ENCODE assay signal across 21 cellular contexts in the genomic region with DNA sequence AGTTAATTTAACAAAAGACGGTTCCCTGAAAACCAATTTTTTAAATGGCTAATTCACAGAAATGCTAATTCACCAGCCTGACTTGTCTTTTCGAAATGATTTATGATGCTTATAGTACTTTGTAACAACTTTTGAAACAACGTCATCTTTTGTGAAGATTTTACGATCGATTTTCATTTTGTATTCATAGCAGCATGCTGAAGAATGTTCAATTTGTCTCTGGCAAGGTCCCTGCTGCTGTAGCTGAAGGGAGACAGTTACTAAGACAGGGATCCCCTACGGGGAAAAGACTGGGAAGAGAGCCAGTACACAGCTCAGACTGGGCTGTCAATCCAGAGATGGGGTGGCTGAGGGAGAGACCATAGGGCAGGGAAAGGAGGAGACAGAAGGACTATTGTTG.
A peak's percentile ranks its signal among the peaks of the same experiment; 100 is the strongest.
DNase-seq lines count a peak whose midpoint lies in the region; TF ChIP-seq lines count a peak whose summit lies in the region.
"Had no signal": no experiment of that assay in that cellular context is flagged by ENCODE, and none has a peak within 500 bp of the region (broad histone marks: within the 10 kb centered on the region; RNA-seq: fewer than 3 reads in every experiment).

No MANE protein-coding gene starts in this region.

- intact Hi-C loops in Calu3 (cut with micrococcal nuclease; ENCODE audit: unreplicated experiment): no loop called here

- peak; percentile 11 for DNase-seq in COR-L47 (lab: John Stamatoyannopoulos, UW)
- no peak for DNase-seq in HEK293T (ENCODE audit: extremely low spot score)
- peak; percentile 87 for DNase-seq in SK-MEL-5 (ENCODE audit: low read depth, low spot score)
- DNase-seq in foreskin melanocyte: peak; percentile 89
- DNase-seq in HuH-7 (ENCODE audit: low spot score): no peak
- no peak for DNase-seq in AG08395 (ENCODE audit: low spot score)
- DNase-seq in Calu3: no peak
- no peak for DNase-seq in occipital lobe (lab: John Stamatoyannopoulos, UW)
- DNase-seq: ACHN; CD4-positive, CD25-positive, alpha-beta regulatory T cell; DMS79 treated with DMSO at 0.1 percent for 48 hours; GDM1; GOT3; IMR-90; Kasumi-1; NCI-H2029; NCI-H2171; NCI-H82; Right ventricle myocardium superior had no signal

- in situ Hi-C loops in SK-MEL-5 (cut with HindIII; ENCODE audit: low pct_unique_long_range_greater_than_20kb, low sequenced_read_pairs): no loop called here

- POLR2A ChIA-PET in HEK293T (lab: Yijun Ruan, JAX): no interaction called here

- no peaks in the 10 kb centered on the region for H3K4me1 Mint-ChIP-seq in Calu3 (ENCODE audit: low read depth, unreplicated experiment)
- H3K4me1 Mint-ChIP-seq: B cell; CD4-positive, CD25-positive, alpha-beta regulatory T cell had no signal

- H3K27ac Mint-ChIP-seq in Calu3 (ENCODE audit: unreplicated experiment): no peak overlapping the region
- H3K27ac Mint-ChIP-seq: B cell; CD4-positive, CD25-positive, alpha-beta regulatory T cell; T-helper 1 cell treated with Interleukin-12 subunit alpha and Interleukin-12 subunit beta and Interleukin-4 antibody, amounts not matched to agents 30 μg/mL and 1 μg/mL, for 36 hours had no signal

- no TSS peak for BruUV-seq in Calu3 (replicated peaks; lab: Mats Ljungman, UMichigan)

- no peak overlapping the region for H3K4me3 Mint-ChIP-seq in Calu3 (ENCODE audit: low read depth, unreplicated experiment)
- H3K4me3 Mint-ChIP-seq: B cell; CD4-positive, CD25-positive, alpha-beta regulatory T cell; T-helper 1 cell treated with Interleukin-12 subunit alpha and Interleukin-12 subunit beta and Interleukin-4 antibody, amounts not matched to agents 30 μg/mL and 1 μg/mL, for 36 hours had no signal

- CTCF ChIA-PET in HEK293T (lab: Yijun Ruan, JAX): no interaction called here
- CTCF ChIA-PET in Calu3 (lab: Charles Lee): no interaction called here

- no peak for TF ChIP-seq CTCF in Calu3 (IDR thresholded peaks at IDR 0.05; ENCODE audit: unreplicated experiment)

- no peaks in the 10 kb centered on the region for H3K27me3 Mint-ChIP-seq in Calu3 (ENCODE audit: unreplicated experiment)
- H3K27me3 Mint-ChIP-seq: CD4-positive, CD25-positive, alpha-beta regulatory T cell had no signal

- peaks cover 3% of the 10 kb centered on the region for H3K9me3 Mint-ChIP-seq in Calu3 (ENCODE audit: low read depth, unreplicated experiment)

- H3K36me3 Mint-ChIP-seq in Calu3 (ENCODE audit: insufficient read depth, unreplicated experiment): no peaks in the 10 kb centered on the region
- H3K36me3 Mint-ChIP-seq: CD4-positive, CD25-positive, alpha-beta regulatory T cell had no signal

TF ChIP-seq in HEK293T, 16 proteins besides CTCF, POLR2A, EP300 and RAD21:
- TF ChIP-seq, protein P1, sequence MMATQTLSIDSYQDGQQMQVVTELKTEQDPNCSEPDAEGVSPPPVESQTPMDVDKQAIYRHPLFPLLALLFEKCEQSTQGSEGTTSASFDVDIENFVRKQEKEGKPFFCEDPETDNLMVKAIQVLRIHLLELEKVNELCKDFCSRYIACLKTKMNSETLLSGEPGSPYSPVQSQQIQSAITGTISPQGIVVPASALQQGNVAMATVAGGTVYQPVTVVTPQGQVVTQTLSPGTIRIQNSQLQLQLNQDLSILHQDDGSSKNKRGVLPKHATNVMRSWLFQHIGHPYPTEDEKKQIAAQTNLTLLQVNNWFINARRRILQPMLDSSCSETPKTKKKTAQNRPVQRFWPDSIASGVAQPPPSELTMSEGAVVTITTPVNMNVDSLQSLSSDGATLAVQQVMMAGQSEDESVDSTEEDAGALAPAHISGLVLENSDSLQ (IDR thresholded peaks at IDR 0.05): peak; percentile 55
- TF ChIP-seq HDGF (IDR thresholded peaks at IDR 0.05; ENCODE audit: borderline replicate concordance): no peak

Comparison
In these comparisons a context has a peak if more than half of its experiments do, and no peak if none do; other contexts are left out.
1. DNase-seq: peak in COR-L47 (single experiment), SK-MEL-5 (single experiment) and foreskin melanocyte (single experiment); none in HEK293T (single experiment), HuH-7 (single experiment), AG08395 (single experiment), Calu3 (single experiment) and occipital lobe (single experiment).